Comparison of ENCODE assay signal across 13 cellular contexts in genomic region chr6:85680388-85680787, GRCh38. TPM values are rescaled to one million over a fixed set of nuclear protein-coding genes. Genes with fewer than 3 reads are reported as not detected.
DNase-seq lines count a peak whose midpoint lies in the region; ATAC-seq and TF ChIP-seq lines count a peak whose summit lies in the region.
"Had no signal": no experiment of that assay in that cellular context is flagged by ENCODE, and none has a peak within 500 bp of the region (broad histone marks: within the 10 kb centered on the region; RNA-seq: fewer than 3 reads in every experiment).

No MANE protein-coding gene starts in this region.

- peak overlapping the region; percentile 99 for H3K4me3 Mint-ChIP-seq in activated T-helper 2 cell treated with anti-CD3 and anti-CD28 coated beads, Interferon-gamma antibody, Interleukin-2, Interleukin-4, amounts not matched to agents 10 μg/mL and 5 μg/mL and 100 μg/mL, durations not matched to agents 14 hours and 24 hours and 36 hours (ENCODE audit: low read depth)
- H3K4me3 Mint-ChIP-seq in neural progenitor cell, result peak overlapping the region; percentile 31

- H3K36me3 Mint-ChIP-seq in activated T-helper 2 cell treated with anti-CD3 and anti-CD28 coated beads, Interferon-gamma antibody, Interleukin-2, Interleukin-4, amounts not matched to agents 10 μg/mL and 5 μg/mL and 100 μg/mL, durations not matched to agents 14 hours and 24 hours and 36 hours (ENCODE audit: low read depth), result peaks cover 42% of the 10 kb centered on the region
- peaks cover 20% of the 10 kb centered on the region for H3K36me3 Mint-ChIP-seq in neural progenitor cell

- no peaks in the 10 kb centered on the region for H3K9me2 ChIP-seq in SK-N-SH

- H3K27ac ChIP-seq in SK-N-SH (ENCODE audit: low read depth in 2 of 2, low read length in 1 of 2) (peak overlapping the region in 1 of 2 experiments; percentile 88; a peak in 1 of 4 replicates), neural progenitor cell (no peak overlapping the region), lower lobe of right lung (no peak overlapping the region)
- H3K27ac ChIP-seq: gastroesophageal sphincter, neutrophil had no signal

- H4K20me1 ChIP-seq in SK-N-SH (ENCODE audit: insufficient read depth), result peaks cover 28% of the 10 kb centered on the region
- peaks cover 30% of the 10 kb centered on the region for H4K20me1 ChIP-seq in neural progenitor cell (ENCODE audit: low read depth)

- H3F3A ChIP-seq in SK-N-SH (replicated peaks; ENCODE audit: insufficient read depth), result peaks cover 21% of the 10 kb centered on the region
- peaks cover 40% of the 10 kb centered on the region for H3F3A ChIP-seq in neural progenitor cell (ENCODE audit: low read depth)

- H3K4me2 ChIP-seq in SK-N-SH (peak overlapping the region; percentile 94), neural progenitor cell (peak overlapping the region; percentile 70)

- 87% methylated on average over 7 of the region's 7 CpGs for WGBS in SK-N-SH (ENCODE audit: low lambda C conversion rate)

- H3K4me3 ChIP-seq in SK-N-SH (ENCODE audit: low read depth in 2 of 2, low read length in 1 of 2), result peak overlapping the region in 1 of 2 experiments; percentile 81; a peak in 2 of 4 replicates
- H3K4me3 ChIP-seq in LNCaP clone FGC (ENCODE audit: low read depth, low read length), result peak overlapping the region; percentile 77
- peak overlapping the region; percentile 81 for H3K4me3 ChIP-seq in neural progenitor cell
- no peak overlapping the region for H3K4me3 ChIP-seq in lower lobe of right lung
- H3K4me3 ChIP-seq: gastroesophageal sphincter had no signal

- H3K9me3 ChIP-seq in SK-N-SH, result no peaks in the 10 kb centered on the region
- H3K9me3 ChIP-seq in neural progenitor cell (ENCODE audit: low read depth), result no peaks in the 10 kb centered on the region
- no peaks in the 10 kb centered on the region for H3K9me3 ChIP-seq in lower lobe of right lung
- H3K9me3 ChIP-seq: gastroesophageal sphincter, neutrophil had no signal

- CTCF ChIA-PET in SK-N-SH (lab: Yijun Ruan, JAX), result no interaction called here

- H3K27ac Mint-ChIP-seq in activated T-helper 2 cell treated with anti-CD3 and anti-CD28 coated beads, Interferon-gamma antibody, Interleukin-2, Interleukin-4, amounts not matched to agents 10 μg/mL and 5 μg/mL and 100 μg/mL, durations not matched to agents 14 hours and 24 hours and 36 hours, result no peak overlapping the region
- H3K27ac Mint-ChIP-seq in neural progenitor cell, result no peak overlapping the region

- peaks cover 60% of the 10 kb centered on the region for H3K79me2 ChIP-seq in SK-N-SH (ENCODE audit: insufficient read depth)
- H3K79me2 ChIP-seq in neural progenitor cell (ENCODE audit: low read depth), result peaks cover 50% of the 10 kb centered on the region

- no peak for DNase-seq in SK-N-SH
- no peak for DNase-seq in LNCaP clone FGC (ENCODE audit: low read depth)
- no peak for DNase-seq in activated T-helper 2 cell treated with anti-CD3 and anti-CD28 coated beads, Interferon-gamma antibody, Interleukin-2, Interleukin-4, amounts not matched to agents 10 μg/mL and 5 μg/mL and 100 μg/mL, durations not matched to agents 14 hours and 24 hours and 36 hours (ENCODE audit: low spot score)
- DNase-seq in neural progenitor cell (ENCODE audit: low spot score), result no peak
- no peak for DNase-seq in lower lobe of right lung
- no peak for DNase-seq in HK-2 (ENCODE audit: unreplicated experiment)
- DNase-seq in kidney tubule cell (ENCODE audit: low spot score), result no peak
- DNase-seq: amygdala, NCI-H187, T-helper 9 cell had no signal

- POLR2A ChIA-PET in SK-N-SH (lab: Yijun Ruan, JAX), result no interaction called here

- ATAC-seq in SK-N-SH treated with all-trans-retinoic acid at 6 μM for 48 hours (no peak), lower lobe of right lung (no peak)
- ATAC-seq: gastroesophageal sphincter had no signal

- peak overlapping the region; percentile 72 for H2AFZ ChIP-seq in SK-N-SH (ENCODE audit: low read depth)
- no peak overlapping the region for H2AFZ ChIP-seq in neural progenitor cell (replicated peaks)

- TF ChIP-seq EP300 in SK-N-SH (IDR thresholded peaks at IDR 0.05; ENCODE audit: borderline replicate concordance in 1 of 2, low read depth in 1 of 2, low read length in 1 of 2), result no peak

- H3K36me3 ChIP-seq in SK-N-SH (replicated peaks in 1 of 2; ENCODE audit: control insufficient read depth in 1 of 2, insufficient read depth in 2 of 2, low read length in 1 of 2) (peaks cover 16 to 24% of the 10 kb centered on the region in 2 experiments), neural progenitor cell (peaks cover 6% of the 10 kb centered on the region), lower lobe of right lung (no peaks in the 10 kb centered on the region)
- H3K36me3 ChIP-seq: neutrophil had no signal

- H3K4me1 Mint-ChIP-seq in activated T-helper 2 cell treated with anti-CD3 and anti-CD28 coated beads, Interferon-gamma antibody, Interleukin-2, Interleukin-4, amounts not matched to agents 10 μg/mL and 5 μg/mL and 100 μg/mL, durations not matched to agents 14 hours and 24 hours and 36 hours (ENCODE audit: low read depth), result peaks cover 27% of the 10 kb centered on the region
- H3K4me1 Mint-ChIP-seq in neural progenitor cell, result peaks cover 22% of the 10 kb centered on the region

- TF ChIP-seq CTCF in SK-N-SH (IDR thresholded peaks at IDR 0.05) (no peak), LNCaP clone FGC (IDR thresholded peaks at IDR 0.05; ENCODE audit: control insufficient read depth, extremely low read depth, insufficient read depth) (no peak), neural progenitor cell (IDR thresholded peaks at IDR 0.05) (no peak), lower lobe of right lung (IDR thresholded peaks at IDR 0.05) (no peak)

- no peak for TF ChIP-seq RAD21 in SK-N-SH (IDR thresholded peaks at IDR 0.05; ENCODE audit: low read length)

- H3K4me1 ChIP-seq in SK-N-SH (ENCODE audit: control insufficient read depth in 1 of 2, insufficient read depth in 2 of 2, low read depth in 1 of 2, low read length in 1 of 2), result peaks cover 2 to 4% of the 10 kb centered on the region in 2 experiments; a peak in 3 of 4 replicates
- peaks cover 22% of the 10 kb centered on the region for H3K4me1 ChIP-seq in neural progenitor cell
- peaks cover 26% of the 10 kb centered on the region for H3K4me1 ChIP-seq in lower lobe of right lung

- H3K27me3 Mint-ChIP-seq in activated T-helper 2 cell treated with anti-CD3 and anti-CD28 coated beads, Interferon-gamma antibody, Interleukin-2, Interleukin-4, amounts not matched to agents 10 μg/mL and 5 μg/mL and 100 μg/mL, durations not matched to agents 14 hours and 24 hours and 36 hours (ENCODE audit: low read depth), result no peaks in the 10 kb centered on the region
- H3K27me3 Mint-ChIP-seq in neural progenitor cell (ENCODE audit: insufficient read depth, low read depth), result peaks cover 2% of the 10 kb centered on the region

- H3K9ac ChIP-seq in SK-N-SH, result peak overlapping the region; percentile 87; the same call in 1 of the 2 replicates
- H3K9ac ChIP-seq in neural progenitor cell, result no peak overlapping the region

- peaks cover 7% of the 10 kb centered on the region for H3K9me3 Mint-ChIP-seq in activated T-helper 2 cell treated with anti-CD3 and anti-CD28 coated beads, Interferon-gamma antibody, Interleukin-2, Interleukin-4, amounts not matched to agents 10 μg/mL and 5 μg/mL and 100 μg/mL, durations not matched to agents 14 hours and 24 hours and 36 hours
- no peaks in the 10 kb centered on the region for H3K9me3 Mint-ChIP-seq in neural progenitor cell

- H3K27me3 ChIP-seq in SK-N-SH (ENCODE audit: insufficient read depth) (no peaks in the 10 kb centered on the region), neural progenitor cell (no peaks in the 10 kb centered on the region), lower lobe of right lung (ENCODE audit: low read depth) (no peaks in the 10 kb centered on the region)
- H3K27me3 ChIP-seq: gastroesophageal sphincter, neutrophil had no signal

- intact Hi-C loops in activated T-helper 2 cell treated with anti-CD3 and anti-CD28 coated beads, Interferon-gamma antibody, Interleukin-2, Interleukin-4, amounts not matched to agents 10 μg/mL and 5 μg/mL and 100 μg/mL, durations not matched to agents 14 hours and 24 hours and 36 hours (cut with micrococcal nuclease), result no loop called here
- intact Hi-C loops in lower lobe of right lung (cut with DNase I), result no loop called here

TF ChIP-seq in SK-N-SH treated with all-trans-retinoic acid at 6 μM for 48 hours, 23 proteins besides CTCF, POLR2A, EP300 and RAD21:
- TF ChIP-seq ZNF8 (CRISPR knock-in tag; IDR thresholded peaks at IDR 0.05) (no peak), CSRNP3 (CRISPR knock-in tag; IDR thresholded peaks at IDR 0.05) (no peak), ESRRG (CRISPR knock-in tag; IDR thresholded peaks at IDR 0.05) (no peak), PPARA (CRISPR knock-in tag; IDR thresholded peaks at IDR 0.05; ENCODE audit: borderline replicate concordance) (no peak), OSR1 (CRISPR knock-in tag; IDR thresholded peaks at IDR 0.05) (no peak)

RNA-seq across cellular contexts. Expression of gene SYNCRIP, which starts 37.7 kb away (rescaled TPM):
- polyA plus RNA-seq in SK-N-SH (2012; rRNA removed), result 15.9 and 17.8 TPM in 2 replicates
- polyA plus RNA-seq in SK-N-SH (2012; cell fraction: cytosol; rRNA removed), result 30.8 and 46.3 TPM in 2 replicates
- polyA plus RNA-seq in SK-N-SH (2012; cell fraction: nucleus; rRNA removed), result 9.6 and 18.8 TPM in 2 replicates
- 197 TPM in 2 replicates for total RNA-seq in activated T-helper 2 cell treated with anti-CD3 and anti-CD28 coated beads, Interferon-gamma antibody, Interleukin-2, Interleukin-4, amounts not matched to agents 10 μg/mL and 5 μg/mL and 100 μg/mL, durations not matched to agents 14 hours and 24 hours and 36 hours
- 80.5 and 150 TPM in 2 replicates for total RNA-seq in neural progenitor cell (ENCODE audit: low replicate concordance)
- 78.7 TPM for total RNA-seq in lower lobe of right lung
